In genomic region chr18:57542801-57543427, GRCh38 we compare ENCODE assay signal across 15 cellular contexts. TPM values are rescaled to one million over a fixed set of nuclear protein-coding genes. Genes with fewer than 3 reads are reported as not detected.
DNase-seq lines count a peak whose midpoint lies in the region; ATAC-seq and TF ChIP-seq lines count a peak whose summit lies in the region.
"Had no signal": no experiment of that assay in that cellular context is flagged by ENCODE, and none has a peak within 500 bp of the region (broad histone marks: within the 10 kb centered on the region; RNA-seq: fewer than 3 reads in every experiment).

No MANE protein-coding gene starts in this region.

- DNase-seq in HCEC 1CT (peak; percentile 30), NCI-H69 (lab: John Stamatoyannopoulos, UW) (peak; percentile 87), epidermal melanocyte (ENCODE audit: insufficient read length, low spot score) (peak; percentile 25), sciatic nerve (ENCODE audit: low spot score) (no peak), Peyer's patch (no peak), T-helper 2 cell (no peak)
- DNase-seq: activated CD4-positive, alpha-beta T cell treated with anti-CD3 and anti-CD28 coated beads for 4 hours; activated effector memory CD4-positive, alpha-beta T cell treated with Interleukin-2 at 50 U/mL for 16 hours; caudate nucleus; DMS153; transverse colon had no signal

- no peaks in the 10 kb centered on the region for H3K9me3 ChIP-seq in Peyer's patch
- H3K9me3 ChIP-seq: esophagus muscularis mucosa, transverse colon had no signal

- H3K27me3 ChIP-seq in Peyer's patch: no peaks in the 10 kb centered on the region
- H3K27me3 ChIP-seq: transverse colon had no signal

- no peak overlapping the region for H3K4me3 ChIP-seq in Peyer's patch
- H3K4me3 ChIP-seq: esophagus muscularis mucosa, smooth muscle cell, transverse colon had no signal

- no peak for TF ChIP-seq POLR2A in Peyer's patch (IDR thresholded peaks at IDR 0.05)

- peak; percentile 58 for ATAC-seq in sciatic nerve
- no peak for ATAC-seq in GM18867 (IDR thresholded peaks at IDR 0.05; ENCODE audit: unreplicated experiment)
- no peak for ATAC-seq in HG02973 (IDR thresholded peaks at IDR 0.05; ENCODE audit: unreplicated experiment)

- no peak for TF ChIP-seq CTCF in Peyer's patch (IDR thresholded peaks at IDR 0.05)

- intact Hi-C loops in sciatic nerve (cut with DNase I): no loop called here

- H3K27ac ChIP-seq in Peyer's patch: no peak overlapping the region
- H3K27ac ChIP-seq: esophagus muscularis mucosa, transverse colon had no signal

- no peaks in the 10 kb centered on the region for H3K36me3 ChIP-seq in Peyer's patch
- H3K36me3 ChIP-seq: esophagus muscularis mucosa, transverse colon had no signal

- no peaks in the 10 kb centered on the region for H3K4me1 ChIP-seq in Peyer's patch
- H3K4me1 ChIP-seq: esophagus muscularis mucosa, transverse colon had no signal

RNA-seq across cellular contexts. Expression of gene FECH, which starts 43.6 kb away (rescaled TPM):
- total RNA-seq in sciatic nerve: 47.0 TPM
- total RNA-seq in Peyer's patch: 10 to 100 TPM; 19.3 to 25.0 (median 21.9) TPM

Comparison
In these comparisons a context has a peak if more than half of its experiments do, and no peak if none do; other contexts are left out.
1. DNase-seq: peak in HCEC 1CT (single experiment), NCI-H69 (single experiment) and epidermal melanocyte (single experiment); none in sciatic nerve (single experiment), Peyer's patch (0 of 3) and T-helper 2 cell (0 of 5).